8 cellular contexts compared by ENCODE assay signal in genomic region chr22:31561238-31561887, GRCh38.
A peak's percentile ranks its signal among the peaks of the same experiment; 100 is the strongest.
DNase-seq lines count a peak whose midpoint lies in the region; ATAC-seq, FAIRE-seq and TF ChIP-seq lines count a peak whose summit lies in the region.

No MANE protein-coding gene starts in this region.

- H3K27me3 Mint-ChIP-seq in chondrocyte (ENCODE audit: low read depth) = no peaks in the 10 kb centered on the region

- peak; percentile 60 for DNase-seq in 8988T
- DNase-seq in GM12892 (ENCODE audit: insufficient read length) = peak; percentile 40
- peak; percentile 73 for DNase-seq in NCI-H2171 treated with DMSO at 0.1 percent for 48 hours (lab: John Stamatoyannopoulos, UW)
- no peak for DNase-seq in chondrocyte (ENCODE audit: low spot score)
- peak; percentile 76 for DNase-seq in left lobe of liver (ENCODE audit: low spot score)
- DNase-seq in stimulated activated CD4-positive, alpha-beta T cell treated with anti-CD3 and anti-CD28 coated beads, Interleukin-2, amount 100 ng/mL, for 48 hours = peak; percentile 46 to 47

- no peaks in the 10 kb centered on the region for H3K36me3 Mint-ChIP-seq in chondrocyte (ENCODE audit: low read depth)

- peaks cover 18% of the 10 kb centered on the region for H3K4me1 Mint-ChIP-seq in chondrocyte (ENCODE audit: low read depth)

- H3K4me3 Mint-ChIP-seq in chondrocyte (ENCODE audit: unreplicated experiment) = no peak overlapping the region

- peak; percentile 93 for TF ChIP-seq CTCF in chondrocyte (IDR thresholded peaks at IDR 0.05)

- FAIRE-seq in GM12892 (lab: Jason Lieb, UNC) = peak; percentile 46

- H3K27ac Mint-ChIP-seq in chondrocyte (ENCODE audit: unreplicated experiment) = peak overlapping the region; percentile 87

- no peak for TF ChIP-seq POLR2A in GM12892 (IDR thresholded peaks at IDR 0.05; ENCODE audit: low read depth, low read length)

- no peaks in the 10 kb centered on the region for H3K9me3 Mint-ChIP-seq in chondrocyte (ENCODE audit: low read depth)

- ATAC-seq in activated CD4-positive, CD25-positive, alpha-beta regulatory T cell treated with anti-CD3 and anti-CD28 coated beads, Interleukin-2, amount 50 U/mL, for 24 hours = peak; percentile 72 to 87
- ATAC-seq in left lobe of liver (peak; percentile 100), HG03280 (IDR thresholded peaks at IDR 0.05; ENCODE audit: unreplicated experiment) (no peak)
